15 cellular contexts compared by ENCODE assay signal in the genomic region with DNA sequence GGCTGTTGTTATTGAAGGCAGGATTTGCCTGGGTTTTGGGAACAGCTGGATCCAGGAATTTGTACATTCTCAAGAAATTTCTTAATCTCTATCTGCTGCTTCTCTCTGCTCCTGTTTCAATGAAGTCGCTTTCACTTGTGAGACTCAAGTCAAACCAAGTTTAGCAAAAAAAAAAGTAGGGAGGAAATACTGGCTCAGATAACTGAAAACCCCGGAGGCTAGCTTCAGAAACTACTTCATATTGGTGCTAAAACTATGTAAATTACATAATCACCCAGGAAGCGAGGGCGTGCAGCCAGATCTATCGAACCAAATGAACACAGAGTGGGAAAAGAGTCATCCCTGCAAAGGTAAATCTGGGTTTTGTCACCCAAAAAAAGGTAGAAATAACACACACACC.
DNase-seq lines count a peak whose midpoint lies in the region; ATAC-seq and TF ChIP-seq lines count a peak whose summit lies in the region.
"Had no signal": no experiment of that assay in that cellular context is flagged by ENCODE, and none has a peak within 500 bp of the region (broad histone marks: within the 10 kb centered on the region; RNA-seq: fewer than 3 reads in every experiment).

No MANE protein-coding gene starts in this region.

- peak overlapping the region; percentile 69 for H3K4me3 ChIP-seq in adipocyte (ENCODE audit: low read length)
- H3K4me3 ChIP-seq: dorsolateral prefrontal cortex, HAP-1 had no signal

- DNase-seq in EH (ENCODE audit: low read depth), result peak; percentile 39
- peak; percentile 68 for DNase-seq in adipocyte (ENCODE audit: low read depth)
- peak; percentile 1 for DNase-seq in foreskin melanocyte
- no peak for DNase-seq in osteocyte (ENCODE audit: extremely low spot score, unreplicated experiment)
- DNase-seq in OCI-M2 (lab: John Stamatoyannopoulos, UW; ENCODE audit: unreplicated experiment), result no peak
- no peak for DNase-seq in NCI-H1417 treated with DMSO at 0.1 percent for 48 hours (lab: John Stamatoyannopoulos, UW)
- DNase-seq in activated CD4-positive, alpha-beta memory T cell treated with anti-CD3 and anti-CD28 coated beads, Interleukin-2, amount 10 ng/mL, durations not matched to agents 7 days and 5 days, result no peak
- DNase-seq: activated CD4-positive, CD25-positive, alpha-beta regulatory T cell; DND-41; NCI-H2171; stimulated activated CD8-positive, alpha-beta memory T cell treated with anti-CD3 and anti-CD28 coated beads, Interleukin-4, amount 100 ng/mL, for 48 hours had no signal

- H3K4me1 ChIP-seq in adipocyte (ENCODE audit: control insufficient read depth, insufficient read depth, low read length), result peaks cover 13% of the 10 kb centered on the region
- H3K4me1 ChIP-seq: HAP-1, parathyroid adenoma had no signal

- H3K36me3 ChIP-seq in adipocyte (ENCODE audit: control insufficient read depth, insufficient read depth, low read length, severe bottlenecking), result no peaks in the 10 kb centered on the region
- H3K36me3 ChIP-seq: HAP-1 had no signal

- peak overlapping the region; percentile 49 for H3K9ac ChIP-seq in adipocyte (ENCODE audit: low read length)
- H3K9ac ChIP-seq: parathyroid adenoma had no signal

- peaks cover 38% of the 10 kb centered on the region for H3K4me1 Mint-ChIP-seq in osteocyte (ENCODE audit: unreplicated experiment)
- H3K4me1 Mint-ChIP-seq in activated CD4-positive, alpha-beta memory T cell treated with anti-CD3 and anti-CD28 coated beads, Interleukin-2, amount 10 ng/mL, durations not matched to agents 7 days and 5 days, result no peaks in the 10 kb centered on the region
- H3K4me1 Mint-ChIP-seq in activated T-helper 17 cell treated with anti-CD3 and anti-CD28 coated beads, Interleukin-2, amount 50 U/mL, for 72 hours, result no peaks in the 10 kb centered on the region

- POLR2A ChIA-PET in activated CD4-positive, alpha-beta memory T cell treated with anti-CD3 and anti-CD28 coated beads, Interleukin-2, amount 10 ng/mL, durations not matched to agents 7 days and 5 days (lab: Charles Lee), result no interaction called here

- CTCF ChIA-PET in activated CD4-positive, alpha-beta memory T cell treated with anti-CD3 and anti-CD28 coated beads, Interleukin-2, amount 10 ng/mL, durations not matched to agents 7 days and 5 days (lab: Charles Lee), result interaction anchor here (0.6 to 1.6 kb wide), 2 partner anchors 11 to 203 kb away, joined by 3 to 5 read pairs; no protein-coding TSS in a partner anchor

- H3K9me3 Mint-ChIP-seq in osteocyte (ENCODE audit: unreplicated experiment), result no peaks in the 10 kb centered on the region
- no peaks in the 10 kb centered on the region for H3K9me3 Mint-ChIP-seq in activated CD4-positive, alpha-beta memory T cell treated with anti-CD3 and anti-CD28 coated beads, Interleukin-2, amount 10 ng/mL, durations not matched to agents 7 days and 5 days
- H3K9me3 Mint-ChIP-seq in activated T-helper 17 cell treated with anti-CD3 and anti-CD28 coated beads, Interleukin-2, amount 50 U/mL, for 72 hours, result no peaks in the 10 kb centered on the region

- peaks cover 11% of the 10 kb centered on the region for H3K27me3 ChIP-seq in adipocyte (replicated peaks; ENCODE audit: control insufficient read depth, insufficient read depth, low read length)

- no peak for TF ChIP-seq CTCF in osteocyte (IDR thresholded peaks at IDR 0.05)

- no peaks in the 10 kb centered on the region for H3K36me3 Mint-ChIP-seq in osteocyte (ENCODE audit: unreplicated experiment)
- no peaks in the 10 kb centered on the region for H3K36me3 Mint-ChIP-seq in activated CD4-positive, alpha-beta memory T cell treated with anti-CD3 and anti-CD28 coated beads, Interleukin-2, amount 10 ng/mL, durations not matched to agents 7 days and 5 days (ENCODE audit: low read depth)
- no peaks in the 10 kb centered on the region for H3K36me3 Mint-ChIP-seq in activated T-helper 17 cell treated with anti-CD3 and anti-CD28 coated beads, Interleukin-2, amount 50 U/mL, for 72 hours (ENCODE audit: low read depth)

- H3K27ac Mint-ChIP-seq in osteocyte (ENCODE audit: unreplicated experiment), result peak overlapping the region; percentile 83
- no peak overlapping the region for H3K27ac Mint-ChIP-seq in activated CD4-positive, alpha-beta memory T cell treated with anti-CD3 and anti-CD28 coated beads, Interleukin-2, amount 10 ng/mL, durations not matched to agents 7 days and 5 days
- no peak overlapping the region for H3K27ac Mint-ChIP-seq in activated T-helper 17 cell treated with anti-CD3 and anti-CD28 coated beads, Interleukin-2, amount 50 U/mL, for 72 hours

- peak overlapping the region; percentile 61 for H3K4me3 Mint-ChIP-seq in osteocyte (ENCODE audit: unreplicated experiment)
- no peak overlapping the region for H3K4me3 Mint-ChIP-seq in activated CD4-positive, alpha-beta memory T cell treated with anti-CD3 and anti-CD28 coated beads, Interleukin-2, amount 10 ng/mL, durations not matched to agents 7 days and 5 days
- no peak overlapping the region for H3K4me3 Mint-ChIP-seq in activated T-helper 17 cell treated with anti-CD3 and anti-CD28 coated beads, Interleukin-2, amount 50 U/mL, for 72 hours

- no peaks in the 10 kb centered on the region for H3K9me3 ChIP-seq in adipocyte (ENCODE audit: control insufficient read depth, low read length)
- H3K9me3 ChIP-seq: HAP-1 had no signal

- H3K27me3 Mint-ChIP-seq in osteocyte (ENCODE audit: unreplicated experiment), result peaks cover 7% of the 10 kb centered on the region
- peaks cover 14% of the 10 kb centered on the region for H3K27me3 Mint-ChIP-seq in activated CD4-positive, alpha-beta memory T cell treated with anti-CD3 and anti-CD28 coated beads, Interleukin-2, amount 10 ng/mL, durations not matched to agents 7 days and 5 days
- H3K27me3 Mint-ChIP-seq in activated T-helper 17 cell treated with anti-CD3 and anti-CD28 coated beads, Interleukin-2, amount 50 U/mL, for 72 hours, result peaks cover 39% of the 10 kb centered on the region

- no peak for ATAC-seq in activated T-helper 17 cell treated with anti-CD3 and anti-CD28 coated beads, Interleukin-2, amount 50 U/mL, for 72 hours (replicated peaks)

Comparison
In these comparisons a context has a peak if more than half of its experiments do, and no peak if none do; other contexts are left out.
1. DNase-seq: peak in EH (single experiment), adipocyte (single experiment) and foreskin melanocyte (single experiment); none in osteocyte (single experiment), OCI-M2 (single experiment), NCI-H1417 treated with DMSO at 0.1 percent for 48 hours (single experiment) and activated CD4-positive, alpha-beta memory T cell treated with anti-CD3 and anti-CD28 coated beads, Interleukin-2, amount 10 ng/mL, durations not matched to agents 7 days and 5 days (single experiment).